20 cellular contexts compared by ENCODE assay signal in the genomic region with DNA sequence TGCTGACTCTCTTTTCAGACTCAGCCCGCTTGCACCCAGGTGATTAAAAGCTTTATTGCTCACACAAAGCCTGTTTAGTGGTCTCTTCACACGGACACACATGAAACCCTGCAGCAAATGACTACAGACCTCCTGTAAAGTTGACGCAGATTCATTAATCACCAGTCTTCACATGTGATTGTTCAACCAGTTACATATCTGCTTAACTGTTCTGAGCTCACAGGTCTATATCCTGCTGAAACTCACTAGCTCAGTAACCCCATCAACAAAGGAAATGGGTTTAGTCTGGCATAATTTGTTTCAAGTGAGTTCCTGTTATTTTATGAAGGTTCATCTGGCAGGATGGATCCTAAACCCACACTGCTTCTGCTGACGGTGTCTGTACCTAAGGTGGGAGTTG.
DNase-seq lines count a peak whose midpoint lies in the region; ATAC-seq, FAIRE-seq and TF ChIP-seq lines count a peak whose summit lies in the region.
"Had no signal": no experiment of that assay in that cellular context is flagged by ENCODE, and none has a peak within 500 bp of the region (broad histone marks: within the 10 kb centered on the region; RNA-seq: fewer than 3 reads in every experiment).

No MANE protein-coding gene starts in this region.

- peak in 1 of 2 donors; percentile 67 for ATAC-seq in activated T-cell treated with anti-CD3 and anti-CD28 coated beads, Interleukin-2, amount 50 U/mL, for 72 hours (replicated peaks in 1 of 2)
- ATAC-seq in PC-3 (no peak), HG03460 (IDR thresholded peaks at IDR 0.05; ENCODE audit: unreplicated experiment) (no peak), sciatic nerve (no peak)
- ATAC-seq: K562 had no signal

- H4K20me1 ChIP-seq in endothelial cell of umbilical vein (replicated peaks; ENCODE audit: control insufficient read depth, extremely low read depth, insufficient read depth, low read length) (no peaks in the 10 kb centered on the region), PC-3 (ENCODE audit: low read length) (no peaks in the 10 kb centered on the region)

- no peaks in the 10 kb centered on the region for H3K9me3 Mint-ChIP-seq in activated T-cell treated with anti-CD3 and anti-CD28 coated beads, Interleukin-2, amount 50 U/mL, for 72 hours

- no peaks in the 10 kb centered on the region for H3K36me3 ChIP-seq in endothelial cell of umbilical vein (ENCODE audit: control insufficient read depth in 2 of 2, extremely low read depth in 1 of 2, insufficient read depth in 2 of 2, low read length in 2 of 2)
- H3K36me3 ChIP-seq in PC-3 (ENCODE audit: low read depth, low read length), result no peaks in the 10 kb centered on the region

- H3K9me1 ChIP-seq in endothelial cell of umbilical vein (replicated peaks; ENCODE audit: control insufficient read depth, extremely low read depth, insufficient read depth, low read length), result no peaks in the 10 kb centered on the region

- no peak overlapping the region for H2AFZ ChIP-seq in endothelial cell of umbilical vein (ENCODE audit: low read depth, low read length)
- H2AFZ ChIP-seq in PC-3 (ENCODE audit: low read length), result no peak overlapping the region

- POLR2A ChIA-PET in endothelial cell of umbilical vein (lab: Charles Lee), result no interaction called here
- POLR2A ChIA-PET in PC-3 (lab: Charles Lee; ENCODE audit: unreplicated experiment), result no interaction called here

- no peak overlapping the region for H3K4me3 Mint-ChIP-seq in activated T-cell treated with anti-CD3 and anti-CD28 coated beads, Interleukin-2, amount 50 U/mL, for 72 hours

- TF ChIP-seq CTCF in endothelial cell of umbilical vein (IDR thresholded peaks at IDR 0.05; ENCODE audit: extremely low read depth in 1 of 2, insufficient read depth in 1 of 2, low read depth in 1 of 2, low read length in 2 of 2), result no peak
- TF ChIP-seq CTCF in PC-3 (conservative IDR thresholded peaks at IDR 0.05; ENCODE audit: low read depth, low read length), result no peak

- H3K79me2 ChIP-seq in endothelial cell of umbilical vein (ENCODE audit: control insufficient read depth, insufficient read depth, low read length) (no peaks in the 10 kb centered on the region), PC-3 (ENCODE audit: low read length) (no peaks in the 10 kb centered on the region)

- H3K4me1 Mint-ChIP-seq in activated T-cell treated with anti-CD3 and anti-CD28 coated beads, Interleukin-2, amount 50 U/mL, for 72 hours (ENCODE audit: low read depth), result no peaks in the 10 kb centered on the region

- intact Hi-C loops in endothelial cell of umbilical vein (cut with micrococcal nuclease) (no loop called here), PC-3 (cut with micrococcal nuclease) (loop anchor here (10.0 kb wide), 1 partner anchor 49 kb away; no protein-coding TSS in a partner anchor), sciatic nerve (cut with DNase I) (no loop called here)

- H3K27ac ChIP-seq in endothelial cell of umbilical vein (ENCODE audit: insufficient read depth, low read depth, low read length) (no peak overlapping the region), PC-3 (ENCODE audit: low read length) (no peak overlapping the region)

- H3K27me3 Mint-ChIP-seq in activated T-cell treated with anti-CD3 and anti-CD28 coated beads, Interleukin-2, amount 50 U/mL, for 72 hours (ENCODE audit: low read depth), result peaks cover 31% of the 10 kb centered on the region

- H3K27me3 ChIP-seq in endothelial cell of umbilical vein (ENCODE audit: control insufficient read depth in 2 of 2, insufficient read depth in 2 of 2, low read length in 2 of 2) (no peaks in the 10 kb centered on the region), PC-3 (ENCODE audit: low read length) (no peaks in the 10 kb centered on the region)

- peak overlapping the region; percentile 20 for H3K27ac Mint-ChIP-seq in activated T-cell treated with anti-CD3 and anti-CD28 coated beads, Interleukin-2, amount 50 U/mL, for 72 hours

- dilution Hi-C loops in endothelial cell of umbilical vein (cut with MboI; ENCODE audit: extremely low pct_ligation_motif_present, low sequenced_read_pairs), result no loop called here

- H3F3A ChIP-seq in PC-3 (ENCODE audit: low read length, unreplicated experiment), result no peaks in the 10 kb centered on the region

- FAIRE-seq in endothelial cell of umbilical vein (lab: Jason Lieb, UNC), result peak; percentile 70
- FAIRE-seq: GM18507, K562, RCC 7860 had no signal

- no peaks in the 10 kb centered on the region for H3K9me2 ChIP-seq in PC-3 (replicated peaks; ENCODE audit: low read length)

- no peak overlapping the region for H3K9ac ChIP-seq in endothelial cell of umbilical vein (replicated peaks; ENCODE audit: extremely low read depth, insufficient read depth, low read length)
- H3K9ac ChIP-seq in PC-3 (ENCODE audit: low read length), result no peak overlapping the region

- CTCF ChIA-PET in endothelial cell of umbilical vein (lab: Charles Lee), result interaction anchor here (0.6 to 1.0 kb wide), 2 partner anchors 8 to 59 kb away, joined by 3 read pairs; no protein-coding TSS in a partner anchor
- CTCF ChIA-PET in PC-3 (lab: Charles Lee), result no interaction called here

- H3K4me3 ChIP-seq in endothelial cell of umbilical vein (replicated peaks in 1 of 3; ENCODE audit: insufficient read depth in 1 of 3, low read depth in 1 of 3, low read length in 3 of 3), result no peak overlapping the region
- no peak overlapping the region for H3K4me3 ChIP-seq in PC-3 (ENCODE audit: low read length)
- H3K4me3 ChIP-seq: K562 had no signal

- no peaks in the 10 kb centered on the region for H3K9me3 ChIP-seq in endothelial cell of umbilical vein (replicated peaks; ENCODE audit: control insufficient read depth, insufficient read depth, low read length)
- no peaks in the 10 kb centered on the region for H3K9me3 ChIP-seq in PC-3 (ENCODE audit: low read length)

- H3K36me3 Mint-ChIP-seq in activated T-cell treated with anti-CD3 and anti-CD28 coated beads, Interleukin-2, amount 50 U/mL, for 72 hours (ENCODE audit: insufficient read depth in 2 of 2), result no peaks in the 10 kb centered on the region

- BruUV-seq in endothelial cell of umbilical vein (replicated peaks; lab: Mats Ljungman, UMichigan), result no TSS peak
- BruUV-seq in PC-3 (replicated peaks; lab: Mats Ljungman, UMichigan), result no TSS peak

- TF ChIP-seq POLR2A in endothelial cell of umbilical vein (IDR thresholded peaks at IDR 0.05; ENCODE audit: low read depth, low read length), result no peak

- no peak overlapping the region for H3K4me2 ChIP-seq in endothelial cell of umbilical vein (ENCODE audit: insufficient read depth, low read length)
- H3K4me2 ChIP-seq in PC-3 (ENCODE audit: low read length), result no peak overlapping the region

- H3K4me1 ChIP-seq in endothelial cell of umbilical vein (ENCODE audit: control insufficient read depth, extremely low read depth, insufficient read depth, low read length) (no peaks in the 10 kb centered on the region), PC-3 (ENCODE audit: insufficient read depth, low read length) (peaks cover 16% of the 10 kb centered on the region)

- no peak for DNase-seq in activated T-cell treated with anti-CD3 and anti-CD28 coated beads, Interleukin-2, amount 50 U/mL, for 72 hours
- no peak for DNase-seq in activated T-cell treated with anti-CD3 and anti-CD28 coated beads, Interleukin-2, amount 50 U/mL, for 48 hours
- DNase-seq in NCI-H460 (ENCODE audit: extremely low read depth, low read depth), result peak; percentile 82
- peak; percentile 38 for DNase-seq in endothelial cell of umbilical vein (ENCODE audit: low read depth, low spot score)
- DNase-seq in PC-3, result no peak
- no peak for DNase-seq in stimulated activated CD4-positive, alpha-beta T cell treated with anti-CD3 and anti-CD28 coated beads, Interleukin-4, amount 100 ng/mL, for 4 hours
- no peak for DNase-seq in sciatic nerve (ENCODE audit: low spot score)
- DNase-seq: 8988T, C1 segment of cervical spinal cord, DMS53, HCEC 1CT, MM.1S, NCI-H1930, NCI-H2171, NCI-H510A, SIG-M5 had no signal

TF ChIP-seq in endothelial cell of umbilical vein, 7 proteins besides CTCF, POLR2A, EP300 and RAD21:
- no peak for TF ChIP-seq JUN (IDR thresholded peaks at IDR 0.05; ENCODE audit: borderline replicate concordance, insufficient read depth, insufficient read length, low read depth)
- no peak for TF ChIP-seq GATA2 (IDR thresholded peaks at IDR 0.05; ENCODE audit: insufficient read depth, insufficient read length, low read depth, low read length)
- no peak for TF ChIP-seq FOS (IDR thresholded peaks at IDR 0.05; ENCODE audit: borderline replicate concordance, insufficient read depth, low read length)
- no peak for TF ChIP-seq POLR2AphosphoS5 (IDR thresholded peaks at IDR 0.05; ENCODE audit: insufficient read depth, low read depth, low read length)
- TF ChIP-seq EZH2 (IDR thresholded peaks at IDR 0.05; ENCODE audit: borderline replicate concordance, low read depth, low read length, severe bottlenecking), result no peak
- TF ChIP-seq, protein P1, sequence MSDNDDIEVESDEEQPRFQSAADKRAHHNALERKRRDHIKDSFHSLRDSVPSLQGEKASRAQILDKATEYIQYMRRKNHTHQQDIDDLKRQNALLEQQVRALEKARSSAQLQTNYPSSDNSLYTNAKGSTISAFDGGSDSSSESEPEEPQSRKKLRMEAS (IDR thresholded peaks at IDR 0.05; ENCODE audit: insufficient read depth, insufficient read length), result no peak
- TF ChIP-seq MYC (IDR thresholded peaks at IDR 0.05; ENCODE audit: low read depth, low read length), result no peak

Comparison
In these comparisons a context has a peak if more than half of its experiments do, and no peak if none do; other contexts are left out.
1. DNase-seq: peak in NCI-H460 (single experiment) and endothelial cell of umbilical vein (single experiment); none in activated T-cell treated with anti-CD3 and anti-CD28 coated beads, Interleukin-2, amount 50 U/mL, for 72 hours (0 of 2), activated T-cell treated with anti-CD3 and anti-CD28 coated beads, Interleukin-2, amount 50 U/mL, for 48 hours (0 of 2), PC-3 (single experiment), stimulated activated CD4-positive, alpha-beta T cell treated with anti-CD3 and anti-CD28 coated beads, Interleukin-4, amount 100 ng/mL, for 4 hours (0 of 2) and sciatic nerve (single experiment).